In the genomic region with DNA sequence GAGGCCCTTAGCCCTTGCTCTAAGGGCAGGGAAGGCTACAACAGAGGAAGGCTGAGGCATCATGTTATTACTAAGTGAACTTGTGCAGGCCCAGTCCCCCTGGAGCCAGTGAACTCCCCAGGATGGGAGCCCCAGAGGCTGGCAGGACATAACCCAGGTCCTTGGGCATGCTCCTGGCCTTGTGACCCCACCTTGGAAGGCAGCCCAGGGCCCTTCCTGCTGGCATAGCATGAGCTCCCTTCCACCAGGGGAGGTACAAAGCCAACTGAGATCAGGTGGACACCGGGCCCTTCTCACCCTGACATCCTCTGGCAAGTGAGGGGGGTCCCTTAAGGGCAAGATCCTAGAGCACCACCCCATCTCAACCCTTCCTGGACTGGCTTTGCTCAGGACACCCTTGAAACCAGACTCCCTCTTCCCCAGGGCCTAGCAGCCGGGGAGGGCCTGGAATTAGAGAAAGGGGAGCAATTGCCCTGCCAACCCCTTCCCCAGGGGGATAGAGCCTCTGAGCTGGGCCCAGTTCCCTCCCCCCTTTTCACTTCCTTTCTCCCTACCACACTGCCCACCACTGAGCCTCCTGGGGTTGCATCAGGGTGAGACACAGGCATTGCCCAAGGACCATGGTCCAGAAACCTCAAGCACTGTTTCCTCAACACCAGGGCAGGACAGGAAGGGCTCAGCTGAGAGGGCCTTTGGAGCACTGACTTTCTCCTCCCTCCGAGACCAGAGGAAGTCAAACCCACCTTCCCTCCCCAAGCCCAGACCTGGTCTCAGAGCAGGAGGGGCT, we compare ENCODE assay signal across 9 cellular contexts. TPM values are rescaled to one million over a fixed set of nuclear protein-coding genes. Genes with fewer than 3 reads are reported as not detected.
DNase-seq lines count a peak whose midpoint lies in the region; ATAC-seq and TF ChIP-seq lines count a peak whose summit lies in the region.
"Had no signal": no experiment of that assay in that cellular context is flagged by ENCODE, and none has a peak within 500 bp of the region (broad histone marks: within the 10 kb centered on the region; RNA-seq: fewer than 3 reads in every experiment).

No MANE protein-coding gene starts in this region.

- no peaks in the 10 kb centered on the region for H3K9me3 ChIP-seq in OCI-LY7 (ENCODE audit: low read length)

- peaks cover 53% of the 10 kb centered on the region for H3K4me1 ChIP-seq in OCI-LY7 (ENCODE audit: insufficient read depth, low read length, poor library complexity, severe bottlenecking)

- intact Hi-C loops in OCI-LY7 (cut with micrococcal nuclease; ENCODE audit: unreplicated experiment) (loop anchor here (1.0 to 5.0 kb wide), 2 partner anchors 63 to 113 kb away; no protein-coding TSS in a partner anchor), dorsolateral prefrontal cortex (cut with DNase I) (no loop called here), sciatic nerve (cut with DNase I) (loop anchor here (5.0 kb wide), 1 partner anchor 58 kb away; a partner anchor contains a TSS)

- H3K27me3 ChIP-seq in HL-60 (ENCODE audit: insufficient read depth, poor library complexity, severe bottlenecking) (no peaks in the 10 kb centered on the region), dorsolateral prefrontal cortex (peaks cover 0 to 7% (median 0%) of the 10 kb centered on the region in 45 donors)

- BruUV-seq in OCI-LY7 (replicated peaks; lab: Mats Ljungman, UMichigan), result no TSS peak

- H3K36me3 ChIP-seq in OCI-LY7 (ENCODE audit: insufficient read depth, low read length), result no peaks in the 10 kb centered on the region

- H3K79me2 ChIP-seq in OCI-LY7 (ENCODE audit: insufficient read depth, low read depth, low read length), result no peaks in the 10 kb centered on the region

- in situ Hi-C loops in ACHN (cut with HindIII; ENCODE audit: low pct_ligation_motif_present, low pct_unique_long_range_greater_than_20kb, low sequenced_read_pairs) (no loop called here), GM13976 (cut with MboI; ENCODE audit: low sequenced_read_pairs, unreplicated experiment) (no loop called here)

- H3K4me3 ChIP-seq in HL-60 (replicated peaks; ENCODE audit: insufficient read depth, low read length), result no peak overlapping the region
- H3K4me3 ChIP-seq in OCI-LY7 (ENCODE audit: low read depth, low read length, poor library complexity, severe bottlenecking), result peak overlapping the region; percentile 70
- H3K4me3 ChIP-seq in dorsolateral prefrontal cortex, result no peak overlapping the region

- DNase-seq in HL-60 (ENCODE audit: low read depth in 1 of 2, low spot score in 1 of 2) (peak; percentile 94 to 98), OCI-LY7 (ENCODE audit: low spot score) (peak; percentile 53), dorsolateral prefrontal cortex (peak in 1 of 10 donors; percentile 45), sciatic nerve (ENCODE audit: low spot score) (peak; percentile 66), ACHN (no peak), GM13976 (ENCODE audit: low spot score) (no peak)
- DNase-seq in activated CD8-positive, alpha-beta memory T cell treated with anti-CD3 and anti-CD28 coated beads, Interleukin-2, amount 50 U/mL, for 4 hours, result no peak
- DNase-seq: NCI-H510A, occipital lobe had no signal

- H3K27ac ChIP-seq in HL-60 (replicated peaks), result peak overlapping the region; percentile 91
- peak overlapping the region; percentile 79 for H3K27ac ChIP-seq in OCI-LY7 (ENCODE audit: low read depth, low read length, poor library complexity, severe bottlenecking)
- peak overlapping the region in 36 of 59 donors; percentile 2 to 93 (median 44) for H3K27ac ChIP-seq in dorsolateral prefrontal cortex

- H3K4me2 ChIP-seq in OCI-LY7 (ENCODE audit: low read length), result peak overlapping the region; percentile 94

- POLR2A ChIA-PET in OCI-LY7 (lab: Charles Lee), result interaction anchor here (0.6 to 2.0 kb wide), 9 partner anchors 11 to 498 kb away, joined by 3 to 8 read pairs (median 3); no protein-coding TSS in a partner anchor

- no peaks in the 10 kb centered on the region for H3K9me2 ChIP-seq in OCI-LY7 (ENCODE audit: insufficient read depth, low read length)

- TF ChIP-seq CTCF in HL-60 (IDR thresholded peaks at IDR 0.05; ENCODE audit: insufficient read depth, low read length) (no peak), OCI-LY7 (conservative IDR thresholded peaks at IDR 0.05; ENCODE audit: low read length) (no peak), dorsolateral prefrontal cortex (IDR thresholded peaks at IDR 0.05 in 54 of 56, conservative IDR thresholded peaks at IDR 0.05 in 2 of 56; ENCODE audit: low read depth in 1 of 56, partially characterized antibody in 56 of 56) (no peak), GM13976 (IDR thresholded peaks at IDR 0.05; ENCODE audit: borderline replicate concordance, control extremely low read depth, extremely low read depth, insufficient read depth, missing control alignments) (no peak)

- CTCF ChIA-PET in OCI-LY7 (lab: Charles Lee; ENCODE audit: unreplicated experiment), result interaction anchor here (0.6 kb wide), 1 partner anchor 49 kb away, joined by 3 read pairs; no protein-coding TSS in a partner anchor

- no peak for ATAC-seq in sciatic nerve

- H2AFZ ChIP-seq in OCI-LY7 (ENCODE audit: low read length), result peak overlapping the region; percentile 66; the same call in 1 of the 2 replicates

- H4K20me1 ChIP-seq in OCI-LY7 (ENCODE audit: insufficient read depth, low read length), result no peaks in the 10 kb centered on the region

RNA-seq across cellular contexts. Expression of a gene that starts 1.8 kb away (rescaled TPM):
- 2.1 and 2.2 TPM in 2 replicates for total RNA-seq in OCI-LY7 (2014; rRNA removed; shearing (Covaris generic))
- total RNA-seq in OCI-LY7 (2022) (4.9 and 9.0 TPM in 2 replicates), dorsolateral prefrontal cortex (100 to 1,000 TPM in 4 of 120 experiments, 10 to 100 TPM in 116; 23.3 to 173 (median 52.8) TPM), sciatic nerve (171 TPM)

RNA-seq across cellular contexts. Expression of a gene that starts 55.5 kb away (rescaled TPM):
- 0.09 TPM in 1 of 2 replicates, not detected in the other for total RNA-seq in OCI-LY7 (2014; rRNA removed; shearing (Covaris generic))
- total RNA-seq in OCI-LY7 (2022) (0.09 and 0.15 TPM in 2 replicates), dorsolateral prefrontal cortex (10 to 100 TPM in 14 of 120 experiments, 1 to 10 TPM in 102, under 1 TPM in 4; 0.63 to 21.1 (median 4.3) TPM), sciatic nerve (0.53 TPM)

Comparison
In these comparisons a context has a peak if more than half of its experiments do, and no peak if none do; other contexts are left out.
1. DNase-seq: peak in HL-60 (2 of 2), OCI-LY7 (single experiment) and sciatic nerve (single experiment); none in ACHN (single experiment), GM13976 (single experiment) and activated CD8-positive, alpha-beta memory T cell treated with anti-CD3 and anti-CD28 coated beads, Interleukin-2, amount 50 U/mL, for 4 hours (single experiment).
2. intact Hi-C loops: an anchor here in OCI-LY7 (1.0 to 5.0 kb wide) and sciatic nerve (5.0 kb wide); none called in dorsolateral prefrontal cortex.
3. Peak in every context shown above with its lines, with median percentiles within 50 percentile points of each other: H3K27ac ChIP-seq.